14 cellular contexts compared by ENCODE assay signal in genomic region chr16:3029499-3030127, GRCh38. TPM values are rescaled to one million over a fixed set of nuclear protein-coding genes. Genes with fewer than 3 reads are reported as not detected.
A peak's percentile ranks its signal among the peaks of the same experiment; 100 is the strongest.
DNase-seq lines count a peak whose midpoint lies in the region; ATAC-seq and TF ChIP-seq lines count a peak whose summit lies in the region.
"Had no signal": no experiment of that assay in that cellular context is flagged by ENCODE, and none has a peak within 500 bp of the region (broad histone marks: within the 10 kb centered on the region; RNA-seq: fewer than 3 reads in every experiment).

No MANE protein-coding gene starts in this region.

- peaks cover 57% of the 10 kb centered on the region for H3K4me1 Mint-ChIP-seq in stimulated activated naive CD8-positive, alpha-beta T cell treated with anti-CD3 and anti-CD28 coated beads, Interleukin-15, amount 100 ng/mL, for 72 hours

- TF ChIP-seq POLR2A in sigmoid colon (IDR thresholded peaks at IDR 0.05) = no peak

- peaks cover 0 to 20% (median 15%) of the 10 kb centered on the region in 4 donors for H3K36me3 ChIP-seq in sigmoid colon

- DNase-seq in activated effector memory CD4-positive, alpha-beta T cell treated with anti-CD3 and anti-CD28 coated beads, Interleukin-2, amount 50 U/mL, for 16 hours = peak; percentile 80
- no peak for DNase-seq in activated effector memory CD4-positive, alpha-beta T cell treated with Interleukin-2 at 50 U/mL for 16 hours
- peak; percentile 69 for DNase-seq in activated CD8-positive, alpha-beta memory T cell treated with anti-CD3 and anti-CD28 coated beads for 24 hours
- peak; percentile 31 for DNase-seq in fibroblast of pulmonary artery (ENCODE audit: low read depth)
- DNase-seq in stimulated activated naive CD8-positive, alpha-beta T cell treated with anti-CD3 and anti-CD28 coated beads, Interleukin-15, amount 100 ng/mL, for 72 hours = peak; percentile 45 to 53
- DNase-seq in sigmoid colon = no peak
- no peak for DNase-seq in cerebellum (ENCODE audit: low spot score)
- DNase-seq: activated B cell treated with CpG ODN at 0.5 μM for 24 hours, foreskin melanocyte, NCI-H1694 had no signal

- H3K27ac ChIP-seq in sigmoid colon = no peak overlapping the region

- H3K27me3 ChIP-seq in sigmoid colon = peaks cover 24 to 63% (median 51%) of the 10 kb centered on the region in 3 donors

- intact Hi-C loops in sigmoid colon (cut with DNase I) = no loop called here

- no peak for TF ChIP-seq EP300 in sigmoid colon (IDR thresholded peaks at IDR 0.05)

- H3K4me1 ChIP-seq in sigmoid colon = peaks cover 0 to 32% (median 26%) of the 10 kb centered on the region in 4 donors

- no peaks in the 10 kb centered on the region for H3K9me3 Mint-ChIP-seq in stimulated activated naive CD8-positive, alpha-beta T cell treated with anti-CD3 and anti-CD28 coated beads, Interleukin-15, amount 100 ng/mL, for 72 hours
- H3K9me3 Mint-ChIP-seq: activated B cell treated with CpG ODN at 0.5 μM for 24 hours had no signal

- WGBS in sigmoid colon, 2 donors = 27 to 74% methylated on average over 55 of the region's 55 CpGs

- H3K9me3 ChIP-seq in sigmoid colon = no peaks in the 10 kb centered on the region
- H3K9me3 ChIP-seq: HAP-1 had no signal

- peak; percentile 59 for ATAC-seq in stimulated activated naive CD8-positive, alpha-beta T cell treated with anti-CD3 and anti-CD28 coated beads, Interleukin-15, amount 100 ng/mL, for 72 hours
- no peak for ATAC-seq in HG03442 (IDR thresholded peaks at IDR 0.05; ENCODE audit: unreplicated experiment)

- no peak overlapping the region for H3K27ac Mint-ChIP-seq in stimulated activated naive CD8-positive, alpha-beta T cell treated with anti-CD3 and anti-CD28 coated beads, Interleukin-15, amount 100 ng/mL, for 72 hours
- H3K27ac Mint-ChIP-seq: activated B cell treated with CpG ODN at 0.5 μM for 24 hours had no signal

- no peak for TF ChIP-seq CTCF in fibroblast of pulmonary artery (IDR thresholded peaks at IDR 0.05; ENCODE audit: low read length, missing control alignments)
- TF ChIP-seq CTCF in sigmoid colon (IDR thresholded peaks at IDR 0.05) = no peak

- H3K4me3 Mint-ChIP-seq in stimulated activated naive CD8-positive, alpha-beta T cell treated with anti-CD3 and anti-CD28 coated beads, Interleukin-15, amount 100 ng/mL, for 72 hours = peak overlapping the region; percentile 64 to 75
- H3K4me3 Mint-ChIP-seq: activated B cell treated with CpG ODN at 0.5 μM for 24 hours had no signal

- peaks cover 67% of the 10 kb centered on the region for H3K27me3 Mint-ChIP-seq in stimulated activated naive CD8-positive, alpha-beta T cell treated with anti-CD3 and anti-CD28 coated beads, Interleukin-15, amount 100 ng/mL, for 72 hours

- H3K4me3 ChIP-seq in fibroblast of pulmonary artery (replicated peaks; ENCODE audit: low read depth, low read length) = peak overlapping the region; percentile 14
- H3K4me3 ChIP-seq in sigmoid colon = peak overlapping the region in 2 of 4 donors; percentile 4 to 16
- H3K4me3 ChIP-seq: HAP-1 had no signal

RNA-seq across cellular contexts. Expression of gene THOC6, which starts 5.8 kb away (rescaled TPM):
- total RNA-seq in sigmoid colon (10 to 100 TPM in 3 of 4 donors, 1 to 10 TPM in 1; 8.6 to 15.8 (median 13.4) TPM), cerebellum (5.8 TPM)
- polyA plus RNA-seq in sigmoid colon = 10 to 100 TPM; 16.8 to 35.8 (median 18.5) TPM

RNA-seq across cellular contexts. Expression of gene HCFC1R1, which starts 5.9 kb away (rescaled TPM):
- total RNA-seq in sigmoid colon (10 to 100 TPM; 23.1 to 77.3 (median 32.2) TPM), cerebellum (12.5 TPM)
- polyA plus RNA-seq in sigmoid colon = 10 to 100 TPM; 52.9 to 82.5 (median 53.1) TPM

RNA-seq across cellular contexts. Expression of gene BICDL2, which starts 7.1 kb away (rescaled TPM):
- total RNA-seq in sigmoid colon = under 1 TPM in 2 of 4 donors, not detected in 2; 0.36 to 0.55 TPM
- 10 to 100 TPM; 62.5 to 83.8 (median 74.9) TPM for polyA plus RNA-seq in sigmoid colon
- not detected for total RNA-seq in cerebellum
- total RNA-seq: activated B cell treated with CpG ODN at 0.5 μM for 24 hours, temporal lobe had no signal

RNA-seq across cellular contexts. Expression of gene TNFRSF12A, which starts 9.4 kb away (rescaled TPM):
- 10 to 100 TPM in 3 of 4 donors, 1 to 10 TPM in 1; 6.1 to 78.2 (median 12.7) TPM for total RNA-seq in sigmoid colon
- 10 to 100 TPM in 1 of 3 donors, 1 to 10 TPM in 2; 6.6 to 16.3 (median 7.9) TPM for polyA plus RNA-seq in sigmoid colon
- 1.2 TPM for total RNA-seq in cerebellum

RNA-seq across cellular contexts. Expression of gene CLDN6, which starts 11.6 kb away (rescaled TPM):
- total RNA-seq in sigmoid colon (not detected), cerebellum (not detected)
- polyA plus RNA-seq in sigmoid colon = not detected
- total RNA-seq: activated B cell treated with CpG ODN at 0.5 μM for 24 hours, posterior vena cava had no signal

Comparison
In these comparisons a context has a peak if more than half of its experiments do, and no peak if none do; other contexts are left out.
1. DNase-seq: peak in activated effector memory CD4-positive, alpha-beta T cell treated with anti-CD3 and anti-CD28 coated beads, Interleukin-2, amount 50 U/mL, for 16 hours (single experiment), activated CD8-positive, alpha-beta memory T cell treated with anti-CD3 and anti-CD28 coated beads for 24 hours (single experiment), fibroblast of pulmonary artery (single experiment) and stimulated activated naive CD8-positive, alpha-beta T cell treated with anti-CD3 and anti-CD28 coated beads, Interleukin-15, amount 100 ng/mL, for 72 hours (2 of 2); none in activated effector memory CD4-positive, alpha-beta T cell treated with Interleukin-2 at 50 U/mL for 16 hours (single experiment), sigmoid colon (single experiment) and cerebellum (single experiment).